In the genomic region with DNA sequence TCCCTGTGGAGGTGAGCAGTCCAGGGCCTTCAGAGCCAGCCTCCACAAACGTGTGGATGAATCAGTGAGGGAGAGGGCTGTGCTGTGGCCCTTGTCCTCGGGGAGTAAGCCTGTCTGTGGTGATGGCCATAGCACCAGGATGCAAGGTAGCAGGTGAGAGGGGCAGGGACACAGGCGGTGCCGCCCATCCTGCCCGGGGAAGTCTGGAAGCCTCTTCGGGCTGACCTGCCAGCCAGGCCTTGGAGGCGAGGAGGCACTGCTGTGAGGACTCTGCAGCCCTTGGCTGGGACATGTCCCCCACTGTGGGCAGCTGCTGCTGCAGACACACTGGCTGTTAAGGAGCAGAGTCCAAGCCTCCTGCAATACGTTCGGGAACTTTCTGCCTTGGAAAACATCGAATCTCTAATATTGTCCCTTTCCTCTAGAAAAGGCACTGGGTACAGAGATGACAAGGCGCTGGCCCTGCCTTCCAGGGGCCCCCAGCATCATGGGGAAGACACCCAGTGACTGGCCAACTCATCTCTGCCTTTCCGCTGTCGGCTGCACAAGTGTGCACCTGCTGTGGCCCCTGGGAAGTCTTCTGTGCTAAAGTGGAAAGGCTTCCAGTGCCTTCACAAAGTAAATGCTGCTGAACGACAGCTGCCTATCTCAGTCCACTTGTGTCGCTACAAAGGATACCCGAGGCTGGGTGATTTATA, we compare ENCODE assay signal across 14 cellular contexts.
DNase-seq lines count a peak whose midpoint lies in the region; TF ChIP-seq lines count a peak whose summit lies in the region.
"Had no signal": no experiment of that assay in that cellular context is flagged by ENCODE, and none has a peak within 500 bp of the region (broad histone marks: within the 10 kb centered on the region; RNA-seq: fewer than 3 reads in every experiment).

No MANE protein-coding gene starts in this region.

- in situ Hi-C loops in G401 (cut with HindIII; ENCODE audit: low sequenced_read_pairs): no loop called here

- no peak for TF ChIP-seq POLR2A in vagina (IDR thresholded peaks at IDR 0.05)

- no peak overlapping the region for H2AFZ ChIP-seq in osteoblast (ENCODE audit: low read length)

- TF ChIP-seq CTCF in WERI-Rb-1 (IDR thresholded peaks at IDR 0.05; ENCODE audit: low read depth, low read length) (no peak), osteoblast (IDR thresholded peaks at IDR 0.05; ENCODE audit: extremely low read depth, low read depth, low read length) (no peak), vagina (IDR thresholded peaks at IDR 0.05) (no peak)

- intact Hi-C loops in vagina (cut with DNase I): no loop called here

- peak; percentile 18 for DNase-seq in 8988T
- DNase-seq in G401 (ENCODE audit: low spot score): peak; percentile 13
- DNase-seq in WERI-Rb-1: peak; percentile 4
- peak; percentile 87 for DNase-seq in osteoblast (ENCODE audit: insufficient read length, low spot score, missing footprints)
- DNase-seq in midbrain (lab: John Stamatoyannopoulos, UW): no peak
- DNase-seq in activated CD8-positive, alpha-beta memory T cell treated with anti-CD3 and anti-CD28 coated beads for 24 hours: no peak
- DNase-seq in vagina (ENCODE audit: extremely low spot score in 2 of 2): no peak
- DNase-seq: DMS79 treated with DMSO at 0.1 percent for 48 hours, NCI-H1105, NCI-H1694, NCI-H2081 treated with DMSO at 0.1 percent for 48 hours, NCI-H510A, NCI-H774, SIG-M5 had no signal

- H3K4me2 ChIP-seq in osteoblast (ENCODE audit: insufficient read depth, low read length): no peak overlapping the region

- no peaks in the 10 kb centered on the region for H3K27me3 ChIP-seq in WERI-Rb-1 (ENCODE audit: insufficient read depth, low read depth, severe bottlenecking)
- H3K27me3 ChIP-seq in osteoblast (ENCODE audit: insufficient read depth, low read length): peaks cover 19% of the 10 kb centered on the region
- no peaks in the 10 kb centered on the region for H3K27me3 ChIP-seq in vagina

- peaks cover 8% of the 10 kb centered on the region for H3K9me3 ChIP-seq in WERI-Rb-1 (ENCODE audit: severe bottlenecking)
- no peaks in the 10 kb centered on the region for H3K9me3 ChIP-seq in osteoblast (ENCODE audit: low read depth, low read length)
- no peaks in the 10 kb centered on the region for H3K9me3 ChIP-seq in vagina

- H4K20me1 ChIP-seq in osteoblast (ENCODE audit: insufficient read depth, low read length): no peaks in the 10 kb centered on the region

- H3K36me3 ChIP-seq in WERI-Rb-1 (no peaks in the 10 kb centered on the region), osteoblast (ENCODE audit: insufficient read depth, low read length) (no peaks in the 10 kb centered on the region), vagina (no peaks in the 10 kb centered on the region)

- H3K27ac ChIP-seq in WERI-Rb-1 (no peak overlapping the region), osteoblast (ENCODE audit: low read depth, low read length) (no peak overlapping the region), vagina (no peak overlapping the region)

- no peaks in the 10 kb centered on the region for H3K79me2 ChIP-seq in osteoblast (ENCODE audit: insufficient read depth, low read length)

- H3K4me3 ChIP-seq in WERI-Rb-1 (ENCODE audit: low read depth, low read length) (no peak overlapping the region), osteoblast (ENCODE audit: insufficient read depth, low read length) (no peak overlapping the region), vagina (no peak overlapping the region)

- H3K4me1 ChIP-seq in osteoblast (ENCODE audit: insufficient read depth, low read length) (no peaks in the 10 kb centered on the region), vagina (peaks cover 14% of the 10 kb centered on the region)

Comparison
In these comparisons a context has a peak if more than half of its experiments do, and no peak if none do; other contexts are left out.
1. DNase-seq: peak in 8988T (single experiment), G401 (single experiment), WERI-Rb-1 (single experiment) and osteoblast (single experiment); none in midbrain (single experiment), activated CD8-positive, alpha-beta memory T cell treated with anti-CD3 and anti-CD28 coated beads for 24 hours (single experiment) and vagina (0 of 2).